8 cellular contexts compared by ENCODE assay signal in the genomic region with DNA sequence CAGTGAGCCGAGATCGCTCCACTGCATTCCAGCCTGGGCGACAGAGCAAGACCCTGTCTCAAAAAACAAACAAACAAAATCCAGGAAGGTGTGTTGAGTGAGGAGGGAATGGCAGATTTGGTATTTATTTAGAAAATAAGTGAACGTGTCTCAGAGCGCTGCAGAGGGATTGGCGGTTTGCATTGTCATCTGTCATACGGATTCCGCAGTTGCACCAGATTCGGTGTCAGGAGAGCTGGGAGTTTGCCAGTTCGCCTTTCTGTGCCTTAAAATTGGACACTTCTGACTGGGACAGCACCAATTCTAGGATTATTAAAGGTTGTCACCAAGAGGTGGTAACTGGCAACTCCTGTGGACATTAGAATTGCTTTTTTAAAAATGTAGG. TPM values are rescaled to one million over a fixed set of nuclear protein-coding genes. Genes with fewer than 3 reads are reported as not detected.
DNase-seq lines count a peak whose midpoint lies in the region; TF ChIP-seq lines count a peak whose summit lies in the region.

No MANE protein-coding gene starts in this region.

- H3K27ac Mint-ChIP-seq in activated T-cell treated with anti-CD3 and anti-CD28 coated beads, Interleukin-2, amount 50 U/mL, for 24 hours, result peak overlapping the region; percentile 94

- H3K4me3 Mint-ChIP-seq in activated T-cell treated with anti-CD3 and anti-CD28 coated beads, Interleukin-2, amount 50 U/mL, for 24 hours, result peak overlapping the region; percentile 95

- H3K36me3 ChIP-seq in WERI-Rb-1, result peaks cover 46% of the 10 kb centered on the region

- H3K27me3 Mint-ChIP-seq in activated T-cell treated with anti-CD3 and anti-CD28 coated beads, Interleukin-2, amount 50 U/mL, for 24 hours, result no peaks in the 10 kb centered on the region

- H3K9me3 ChIP-seq in WERI-Rb-1 (ENCODE audit: severe bottlenecking), result no peaks in the 10 kb centered on the region

- no peaks in the 10 kb centered on the region for H3K27me3 ChIP-seq in WERI-Rb-1 (ENCODE audit: insufficient read depth, low read depth, severe bottlenecking)

- peak overlapping the region; percentile 93 for H3K4me3 ChIP-seq in WERI-Rb-1 (ENCODE audit: low read depth, low read length)

- peaks cover 43% of the 10 kb centered on the region for H3K4me1 Mint-ChIP-seq in activated T-cell treated with anti-CD3 and anti-CD28 coated beads, Interleukin-2, amount 50 U/mL, for 24 hours (ENCODE audit: low read depth)

- no peak for TF ChIP-seq CTCF in WERI-Rb-1 (IDR thresholded peaks at IDR 0.05; ENCODE audit: low read depth, low read length)

- peaks cover 40% of the 10 kb centered on the region for H3K36me3 Mint-ChIP-seq in activated T-cell treated with anti-CD3 and anti-CD28 coated beads, Interleukin-2, amount 50 U/mL, for 24 hours (ENCODE audit: low read depth)

- intact Hi-C loops in posterior vena cava (cut with DNase I), result no loop called here

- H3K27ac ChIP-seq in WERI-Rb-1, result no peak overlapping the region

- no peaks in the 10 kb centered on the region for H3K9me3 Mint-ChIP-seq in activated T-cell treated with anti-CD3 and anti-CD28 coated beads, Interleukin-2, amount 50 U/mL, for 24 hours

- no peak for DNase-seq in activated T-cell treated with anti-CD3 and anti-CD28 coated beads, Interleukin-2, amount 50 U/mL, for 24 hours
- DNase-seq in activated T-cell treated with anti-CD3 and anti-CD28 coated beads, Interleukin-2, amount 50 U/mL, for 1 hour, result no peak
- no peak for DNase-seq in WERI-Rb-1
- DNase-seq in glomerular visceral epithelial cell (ENCODE audit: extremely low spot score), result peak; percentile 18
- peak; percentile 71 for DNase-seq in posterior vena cava (ENCODE audit: low spot score)
- no peak for DNase-seq in H4 (ENCODE audit: low spot score)
- no peak for DNase-seq in amniotic stem cell (lab: John Stamatoyannopoulos, UW)
- no peak for DNase-seq in NCI-H510A treated with DMSO at 0.1 percent for 48 hours (lab: John Stamatoyannopoulos, UW)

RNA-seq across cellular contexts. Expression of gene SNRNP48, which starts 0.9 kb away (rescaled TPM):
- total RNA-seq in posterior vena cava, result 1 to 10 TPM; 8.9 to 10.0 TPM
- total RNA-seq in H4 (2014; rRNA removed; shearing (Covaris generic)), result 6.4 and 6.6 TPM in 2 replicates

RNA-seq across cellular contexts. Expression of gene DSP, which starts 49.4 kb away (rescaled TPM):
- 1 to 10 TPM; 3.0 to 3.4 TPM for total RNA-seq in posterior vena cava
- total RNA-seq in H4 (2014; rRNA removed; shearing (Covaris generic)), result 0.02 and 0.04 TPM in 2 replicates

Comparison
In these comparisons a context has a peak if more than half of its experiments do, and no peak if none do; other contexts are left out.
1. DNase-seq: peak in glomerular visceral epithelial cell (single experiment) and posterior vena cava (single experiment); none in activated T-cell treated with anti-CD3 and anti-CD28 coated beads, Interleukin-2, amount 50 U/mL, for 24 hours (single experiment), activated T-cell treated with anti-CD3 and anti-CD28 coated beads, Interleukin-2, amount 50 U/mL, for 1 hour (single experiment), WERI-Rb-1 (single experiment), H4 (single experiment), amniotic stem cell (single experiment) and NCI-H510A treated with DMSO at 0.1 percent for 48 hours (single experiment).